Comparison of ENCODE assay signal across 19 cellular contexts in genomic region chr2:98712145-98712544, GRCh38. TPM values are rescaled to one million over a fixed set of nuclear protein-coding genes. Genes with fewer than 3 reads are reported as not detected.
A peak's percentile ranks its signal among the peaks of the same experiment; 100 is the strongest.
DNase-seq lines count a peak whose midpoint lies in the region; ATAC-seq and TF ChIP-seq lines count a peak whose summit lies in the region.
"Had no signal": no experiment of that assay in that cellular context is flagged by ENCODE, and none has a peak within 500 bp of the region (broad histone marks: within the 10 kb centered on the region; RNA-seq: fewer than 3 reads in every experiment).

No MANE protein-coding gene starts in this region.

- peaks cover 92% of the 10 kb centered on the region for H3K4me1 Mint-ChIP-seq in activated naive CD4-positive, alpha-beta T cell treated with anti-CD3 and anti-CD28 coated beads for 36 hours (ENCODE audit: low read depth)
- peaks cover 94 to 97% (median 94%) of the 10 kb centered on the region in 3 donors for H3K4me1 Mint-ChIP-seq in T-cell
- peaks cover 57 to 81% of the 10 kb centered on the region in 2 donors for H3K4me1 Mint-ChIP-seq in effector memory CD8-positive, alpha-beta T cell (ENCODE audit: low read depth in 2 of 2)
- H3K4me1 Mint-ChIP-seq: endodermal cell had no signal

- H3K9me3 Mint-ChIP-seq in activated naive CD4-positive, alpha-beta T cell treated with anti-CD3 and anti-CD28 coated beads for 36 hours = no peaks in the 10 kb centered on the region
- no peaks in the 10 kb centered on the region for H3K9me3 Mint-ChIP-seq in T-cell
- no peaks in the 10 kb centered on the region for H3K9me3 Mint-ChIP-seq in effector memory CD8-positive, alpha-beta T cell
- H3K9me3 Mint-ChIP-seq: CD14-positive monocyte; endodermal cell; stimulated activated naive B cell treated with anti-CD40 and anti-IgM and Interleukin-4, amounts not matched to agents 10 μg/mL and 1 μg/mL and 100 μg/mL, for 72 hours; T-helper 2 cell treated with Interferon-gamma antibody and Interleukin-4, amounts not matched to agents 5 μg/mL and 100 μg/mL, for 36 hours had no signal

- no peak for DNase-seq in activated naive CD4-positive, alpha-beta T cell treated with anti-CD3 and anti-CD28 coated beads for 36 hours
- no peak for DNase-seq in activated naive CD4-positive, alpha-beta T cell treated with Interleukin-2 at 50 U/mL for 16 hours
- DNase-seq in T-cell (no peak), superior temporal gyrus (ENCODE audit: extremely low spot score) (peak; percentile 17)
- DNase-seq in effector memory CD8-positive, alpha-beta T cell = no peak
- DNase-seq: activated effector memory CD4-positive, alpha-beta T cell treated with anti-CD3 and anti-CD28 coated beads, Interleukin-2, amount 50 U/mL, for 16 hours; anterior cingulate cortex; endodermal cell; foreskin melanocyte; mesendoderm; NCI-H2029 treated with DMSO at 0.1 percent for 48 hours; NCI-H2227 treated with DMSO at 0.1 percent for 48 hours; stimulated activated naive B cell treated with anti-CD40 and anti-IgM and Interleukin-4, amounts not matched to agents 10 μg/mL and 1 μg/mL and 100 μg/mL, for 72 hours had no signal

- no peaks in the 10 kb centered on the region for H3K27me3 Mint-ChIP-seq in activated naive CD4-positive, alpha-beta T cell treated with anti-CD3 and anti-CD28 coated beads for 36 hours (ENCODE audit: low read depth)
- H3K27me3 Mint-ChIP-seq in T-cell = no peaks in the 10 kb centered on the region
- H3K27me3 Mint-ChIP-seq in effector memory CD8-positive, alpha-beta T cell = no peaks in the 10 kb centered on the region
- H3K27me3 Mint-ChIP-seq: stimulated activated naive B cell treated with anti-CD40 and anti-IgM and Interleukin-4, amounts not matched to agents 10 μg/mL and 1 μg/mL and 100 μg/mL, for 72 hours had no signal

- CTCF ChIA-PET in activated naive CD4-positive, alpha-beta T cell treated with anti-CD3 and anti-CD28 coated beads for 36 hours (lab: Charles Lee) = interaction anchor here (0.6 to 2.2 kb wide), 6 partner anchors 8 to 20 kb away, joined by 3 to 5 read pairs (median 4); no protein-coding TSS in a partner anchor
- CTCF ChIA-PET in T-cell (lab: Charles Lee) = interaction anchor here in 1 of 2 donors (0.6 to 1.0 kb wide), 3 partner anchors 8 to 424 kb away, joined by 3 read pairs; no protein-coding TSS in a partner anchor

- H3K27ac Mint-ChIP-seq in activated naive CD4-positive, alpha-beta T cell treated with anti-CD3 and anti-CD28 coated beads for 36 hours = peak overlapping the region; percentile 33
- H3K27ac Mint-ChIP-seq in T-cell = peak overlapping the region; percentile 79 to 89
- H3K27ac Mint-ChIP-seq in effector memory CD8-positive, alpha-beta T cell = peak overlapping the region in 1 of 2 donors; percentile 33
- H3K27ac Mint-ChIP-seq: CD14-positive monocyte; endodermal cell; stimulated activated naive B cell treated with anti-CD40 and anti-IgM and Interleukin-4, amounts not matched to agents 10 μg/mL and 1 μg/mL and 100 μg/mL, for 72 hours; T-helper 2 cell treated with Interferon-gamma antibody and Interleukin-4, amounts not matched to agents 5 μg/mL and 100 μg/mL, for 36 hours had no signal

- POLR2A ChIA-PET in T-cell (lab: Charles Lee) = interaction anchor here (0.9 to 1.2 kb wide), 2 partner anchors 11 to 12 kb away, joined by 3 read pairs; no protein-coding TSS in a partner anchor

- H3K36me3 Mint-ChIP-seq in activated naive CD4-positive, alpha-beta T cell treated with anti-CD3 and anti-CD28 coated beads for 36 hours (ENCODE audit: low read depth) = peaks cover 10% of the 10 kb centered on the region
- peaks cover 46% of the 10 kb centered on the region for H3K36me3 Mint-ChIP-seq in T-cell
- peaks cover 22% of the 10 kb centered on the region for H3K36me3 Mint-ChIP-seq in effector memory CD8-positive, alpha-beta T cell (ENCODE audit: insufficient read depth)
- H3K36me3 Mint-ChIP-seq: stimulated activated naive B cell treated with anti-CD40 and anti-IgM and Interleukin-4, amounts not matched to agents 10 μg/mL and 1 μg/mL and 100 μg/mL, for 72 hours had no signal

- no peak for TF ChIP-seq POLR2A in GM18505 (IDR thresholded peaks at IDR 0.05; ENCODE audit: borderline replicate concordance, extremely low read depth, insufficient read depth, insufficient read length)

- H3K4me3 Mint-ChIP-seq in activated naive CD4-positive, alpha-beta T cell treated with anti-CD3 and anti-CD28 coated beads for 36 hours = peak overlapping the region; percentile 7
- peak overlapping the region; percentile 25 to 76 (median 62) for H3K4me3 Mint-ChIP-seq in T-cell
- H3K4me3 Mint-ChIP-seq in effector memory CD8-positive, alpha-beta T cell = peak overlapping the region; percentile 3 to 56
- H3K4me3 Mint-ChIP-seq: CD14-positive monocyte; endodermal cell; stimulated activated naive B cell treated with anti-CD40 and anti-IgM and Interleukin-4, amounts not matched to agents 10 μg/mL and 1 μg/mL and 100 μg/mL, for 72 hours; T-helper 2 cell treated with Interferon-gamma antibody and Interleukin-4, amounts not matched to agents 5 μg/mL and 100 μg/mL, for 36 hours had no signal

- ATAC-seq in T-cell (replicated peaks in 1 of 4) (no peak), GM19324 (IDR thresholded peaks at IDR 0.05; ENCODE audit: low FRiP score, unreplicated experiment) (no peak), GM18505 (IDR thresholded peaks at IDR 0.05; ENCODE audit: unreplicated experiment) (no peak)
- ATAC-seq in effector memory CD8-positive, alpha-beta T cell (replicated peaks) = peak; percentile 36
- ATAC-seq: left lobe of liver; stimulated activated naive B cell treated with anti-CD40 and anti-IgM and Interleukin-4, amounts not matched to agents 10 μg/mL and 1 μg/mL and 100 μg/mL, for 72 hours had no signal

- intact Hi-C loops in activated naive CD4-positive, alpha-beta T cell treated with anti-CD3 and anti-CD28 coated beads for 36 hours (cut with micrococcal nuclease) = loop anchor here (1.0 to 5.0 kb wide), 3 partner anchors 17 to 125 kb away; no protein-coding TSS in a partner anchor

RNA-seq across cellular contexts. Expression of gene MGAT4A, which starts 18.8 kb away (rescaled TPM):
- total RNA-seq in activated naive CD4-positive, alpha-beta T cell treated with anti-CD3 and anti-CD28 coated beads for 36 hours = 10 to 100 TPM; 85.5 to 87.5 TPM
- total RNA-seq in T-cell = 100 to 1,000 TPM; 185 to 220 (median 199) TPM
- total RNA-seq: M059J had no signal

Comparison
In these comparisons a context has a peak if more than half of its experiments do, and no peak if none do; other contexts are left out.
1. H3K4me3 Mint-ChIP-seq: peak in every context shown above with its lines; median percentile 62 in T-cell; 30 in effector memory CD8-positive, alpha-beta T cell; 7 in activated naive CD4-positive, alpha-beta T cell treated with anti-CD3 and anti-CD28 coated beads for 36 hours.